22 cellular contexts compared by ENCODE assay signal in genomic region chr5:59116231-59116900, GRCh38.
A peak's percentile ranks its signal among the peaks of the same experiment; 100 is the strongest.
DNase-seq lines count a peak whose midpoint lies in the region; ATAC-seq, FAIRE-seq and TF ChIP-seq lines count a peak whose summit lies in the region.
"Had no signal": no experiment of that assay in that cellular context is flagged by ENCODE, and none has a peak within 500 bp of the region (broad histone marks: within the 10 kb centered on the region; RNA-seq: fewer than 3 reads in every experiment).

No MANE protein-coding gene starts in this region.

- H3K4me3 ChIP-seq in BJ (ENCODE audit: low read depth, low read length) (no peak overlapping the region), GM23338 (no peak overlapping the region), bronchial epithelial cell (ENCODE audit: low read depth, low read length) (no peak overlapping the region), H7 (ENCODE audit: insufficient read depth, low read depth, low read length) (no peak overlapping the region), vagina (no peak overlapping the region)
- H3K4me3 ChIP-seq: coronary artery, heart right ventricle, thoracic aorta had no signal

- H3K27me3 ChIP-seq in BJ (ENCODE audit: control insufficient read depth, insufficient read depth, low read length) (no peaks in the 10 kb centered on the region), GM23338 (ENCODE audit: insufficient read depth) (no peaks in the 10 kb centered on the region), bronchial epithelial cell (ENCODE audit: control insufficient read depth, insufficient read depth, low read length) (no peaks in the 10 kb centered on the region), H7 (ENCODE audit: control insufficient read depth, insufficient read depth, low read length) (no peaks in the 10 kb centered on the region), vagina (no peaks in the 10 kb centered on the region)
- H3K27me3 ChIP-seq: heart right ventricle had no signal

- no peaks in the 10 kb centered on the region for H3K79me2 ChIP-seq in GM23338 (replicated peaks; ENCODE audit: insufficient read depth)

- H2AFZ ChIP-seq in GM23338, result peak overlapping the region; percentile 85

- H3K9me3 Mint-ChIP-seq in GM23338, result no peaks in the 10 kb centered on the region
- peaks cover 0 to 2% (median 0%) of the 10 kb centered on the region in 9 donors for H3K9me3 Mint-ChIP-seq in naive thymus-derived CD8-positive, alpha-beta T cell

- DNase-seq in BJ (ENCODE audit: low read depth), result peak; percentile 55
- DNase-seq in GM23338 (ENCODE audit: low spot score), result no peak
- peak; percentile 84 for DNase-seq in bronchial epithelial cell (ENCODE audit: low read depth)
- DNase-seq in mucosa of gallbladder (ENCODE audit: low spot score), result peak; percentile 21
- DNase-seq in H7, result no peak
- no peak for DNase-seq in activated CD8-positive, alpha-beta memory T cell treated with anti-CD3 and anti-CD28 coated beads, Interleukin-2, amount 50 U/mL, for 4 hours
- DNase-seq in naive thymus-derived CD8-positive, alpha-beta T cell, result no peak
- no peak for DNase-seq in vagina (ENCODE audit: extremely low spot score in 2 of 2)
- DNase-seq: activated CD4-positive, alpha-beta T cell treated with anti-CD3 and anti-CD28 coated beads for 4 hours; activated CD8-positive, alpha-beta memory T cell treated with anti-CD3 and anti-CD28 coated beads, Interleukin-2, amount 10 ng/mL, durations not matched to agents 7 days and 5 days; CD8-positive, alpha-beta memory T cell; DMS79; heart right ventricle; naive thymus-derived CD4-positive, alpha-beta T cell; NCI-H748 treated with DMSO at 0.1 percent for 48 hours; SHP77; stimulated activated CD4-positive, alpha-beta T cell treated with anti-CD3 and anti-CD28 coated beads, Interleukin-1b, Interleukin-23, amount 100 ng/mL, for 48 hours; stimulated activated naive B cell treated with anti-CD40 and anti-IgM and Interleukin-4, amounts not matched to agents 10 μg/mL and 1 μg/mL and 100 μg/mL, for 72 hours; T-cell had no signal

- peak; percentile 87 for FAIRE-seq in bronchial epithelial cell (lab: Jason Lieb, UNC)

- POLR2A ChIA-PET in BJ (lab: Charles Lee), result no interaction called here
- POLR2A ChIA-PET in naive thymus-derived CD8-positive, alpha-beta T cell (lab: Charles Lee), result no interaction called here

- CTCF ChIA-PET in BJ (lab: Yijun Ruan, JAX), result interaction anchor here (0.8 kb wide), 1 partner anchor 12 kb away, joined by 5 read pairs; no protein-coding TSS in a partner anchor

- H3F3A ChIP-seq in GM23338 (replicated peaks; ENCODE audit: low read depth), result no peaks in the 10 kb centered on the region

- H3K27me3 Mint-ChIP-seq in GM23338 (ENCODE audit: insufficient read depth, low read depth, poor library complexity), result no peaks in the 10 kb centered on the region
- no peaks in the 10 kb centered on the region for H3K27me3 Mint-ChIP-seq in naive thymus-derived CD8-positive, alpha-beta T cell
- H3K27me3 Mint-ChIP-seq: activated CD8-positive, alpha-beta memory T cell treated with anti-CD3 and anti-CD28 coated beads, Interleukin-2, amount 10 ng/mL, durations not matched to agents 7 days and 5 days; activated naive CD8-positive, alpha-beta T cell; naive thymus-derived CD4-positive, alpha-beta T cell; stimulated activated naive B cell treated with anti-CD40 and anti-IgM and Interleukin-4, amounts not matched to agents 10 μg/mL and 1 μg/mL and 100 μg/mL, for 72 hours; T-cell had no signal

- H3K36me3 ChIP-seq in BJ (ENCODE audit: control insufficient read depth, insufficient read depth, low read length) (no peaks in the 10 kb centered on the region), GM23338 (ENCODE audit: insufficient read depth) (no peaks in the 10 kb centered on the region), bronchial epithelial cell (ENCODE audit: control insufficient read depth, insufficient read depth, low read length) (no peaks in the 10 kb centered on the region), H7 (replicated peaks; ENCODE audit: control insufficient read depth, insufficient read depth, low read length) (no peaks in the 10 kb centered on the region), vagina (no peaks in the 10 kb centered on the region)
- H3K36me3 ChIP-seq: heart right ventricle, thoracic aorta had no signal

- no peaks in the 10 kb centered on the region for H3K9me3 ChIP-seq in vagina
- H3K9me3 ChIP-seq: heart right ventricle, thoracic aorta had no signal

- no peaks in the 10 kb centered on the region for H3K36me3 Mint-ChIP-seq in GM23338 (ENCODE audit: low read depth)
- no peaks in the 10 kb centered on the region for H3K36me3 Mint-ChIP-seq in naive thymus-derived CD8-positive, alpha-beta T cell
- H3K36me3 Mint-ChIP-seq: activated naive CD8-positive, alpha-beta T cell; CD8-positive, alpha-beta memory T cell; stimulated activated naive B cell treated with anti-CD40 and anti-IgM and Interleukin-4, amounts not matched to agents 10 μg/mL and 1 μg/mL and 100 μg/mL, for 72 hours; T-cell had no signal

- H3K4me1 ChIP-seq in GM23338 (ENCODE audit: insufficient read depth) (peaks cover 7% of the 10 kb centered on the region; the same call in 1 of the 2 replicates), vagina (peaks cover 10% of the 10 kb centered on the region)

- ATAC-seq in GM23338, result no peak
- ATAC-seq in naive thymus-derived CD8-positive, alpha-beta T cell, result no peak
- ATAC-seq: activated CD8-positive, alpha-beta memory T cell treated with anti-CD3 and anti-CD28 coated beads, Interleukin-2, amount 10 ng/mL, durations not matched to agents 7 days and 5 days; naive thymus-derived CD4-positive, alpha-beta T cell; stimulated activated naive B cell treated with anti-CD40 and anti-IgM and Interleukin-4, amounts not matched to agents 10 μg/mL and 1 μg/mL and 100 μg/mL, for 72 hours; T-cell had no signal

- TF ChIP-seq CTCF in BJ (IDR thresholded peaks at IDR 0.05; ENCODE audit: insufficient read depth, low read depth, low read length) (no peak), GM23338 (conservative IDR thresholded peaks at IDR 0.05; ENCODE audit: low read depth in 2 of 2) (no peak), bronchial epithelial cell (IDR thresholded peaks at IDR 0.05; ENCODE audit: insufficient read depth, low read length, severe bottlenecking) (no peak), vagina (IDR thresholded peaks at IDR 0.05) (no peak)

- H3K4me3 Mint-ChIP-seq in GM23338, result no peak overlapping the region
- no peak overlapping the region for H3K4me3 Mint-ChIP-seq in naive thymus-derived CD8-positive, alpha-beta T cell
- H3K4me3 Mint-ChIP-seq: activated CD8-positive, alpha-beta memory T cell treated with anti-CD3 and anti-CD28 coated beads, Interleukin-2, amount 10 ng/mL, durations not matched to agents 7 days and 5 days; activated naive CD8-positive, alpha-beta T cell; CD8-positive, alpha-beta memory T cell; naive thymus-derived CD4-positive, alpha-beta T cell; stimulated activated naive B cell treated with anti-CD40 and anti-IgM and Interleukin-4, amounts not matched to agents 10 μg/mL and 1 μg/mL and 100 μg/mL, for 72 hours; T-cell had no signal

- peaks cover 6% of the 10 kb centered on the region; the same call in 2 of the 3 replicates for H3K4me1 Mint-ChIP-seq in GM23338
- H3K4me1 Mint-ChIP-seq in naive thymus-derived CD8-positive, alpha-beta T cell, result peaks cover 0 to 6% (median 3%) of the 10 kb centered on the region in 4 donors

- no peak overlapping the region for H3K27ac Mint-ChIP-seq in GM23338
- no peak overlapping the region for H3K27ac Mint-ChIP-seq in naive thymus-derived CD8-positive, alpha-beta T cell
- H3K27ac Mint-ChIP-seq: activated CD8-positive, alpha-beta memory T cell treated with anti-CD3 and anti-CD28 coated beads, Interleukin-2, amount 10 ng/mL, durations not matched to agents 7 days and 5 days; activated naive CD8-positive, alpha-beta T cell; CD8-positive, alpha-beta memory T cell; stimulated activated naive B cell treated with anti-CD40 and anti-IgM and Interleukin-4, amounts not matched to agents 10 μg/mL and 1 μg/mL and 100 μg/mL, for 72 hours had no signal

- 0 out of 2 replicates have a peak overlapping the region, but pooled peaks have one; percentile 27 for H3K4me2 ChIP-seq in GM23338

- H4K20me1 ChIP-seq in GM23338 (replicated peaks; ENCODE audit: insufficient read depth), result no peaks in the 10 kb centered on the region

- H3K27ac ChIP-seq in GM23338 (ENCODE audit: low read depth) (no peak overlapping the region), vagina (no peak overlapping the region)
- H3K27ac ChIP-seq: coronary artery, heart right ventricle, thoracic aorta had no signal

- no peaks in the 10 kb centered on the region for H3K9me2 ChIP-seq in GM23338 (ENCODE audit: insufficient read depth)

- no peak for TF ChIP-seq POLR2A in vagina (IDR thresholded peaks at IDR 0.05)

- intact Hi-C loops in vagina (cut with DNase I), result no loop called here

TF ChIP-seq in GM23338, 12 proteins besides CTCF, POLR2A, EP300 and RAD21 (continues in another document):
- no peak for TF ChIP-seq POLR2AphosphoS5 (IDR thresholded peaks at IDR 0.05; ENCODE audit: low read depth)

Comparison
In these comparisons a context has a peak if more than half of its experiments do, and no peak if none do; other contexts are left out.
1. DNase-seq: peak in BJ (single experiment), bronchial epithelial cell (single experiment) and mucosa of gallbladder (single experiment); none in GM23338 (single experiment), H7 (single experiment), activated CD8-positive, alpha-beta memory T cell treated with anti-CD3 and anti-CD28 coated beads, Interleukin-2, amount 50 U/mL, for 4 hours (single experiment), naive thymus-derived CD8-positive, alpha-beta T cell (0 of 10) and vagina (0 of 2).